18 cellular contexts compared by ENCODE assay signal in the genomic region with DNA sequence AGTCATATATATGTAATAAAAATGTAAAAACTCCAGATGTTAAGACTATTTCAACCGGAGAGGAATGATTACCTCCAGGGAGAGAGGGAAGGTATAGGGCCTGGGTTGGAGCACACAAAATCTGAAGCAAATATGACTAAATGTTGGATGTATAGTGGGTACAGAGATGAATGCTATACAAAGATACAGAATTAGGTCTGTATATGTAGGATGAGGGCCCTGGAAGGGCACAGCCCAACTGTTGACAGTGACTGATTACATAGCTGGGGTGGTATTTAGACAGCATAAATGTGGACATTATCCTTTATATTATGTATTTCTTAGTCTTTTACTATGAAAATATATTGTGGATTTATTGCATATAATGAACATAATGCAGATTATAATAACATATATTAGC.
DNase-seq lines count a peak whose midpoint lies in the region; ATAC-seq and TF ChIP-seq lines count a peak whose summit lies in the region.
"Had no signal": no experiment of that assay in that cellular context is flagged by ENCODE, and none has a peak within 500 bp of the region (broad histone marks: within the 10 kb centered on the region; RNA-seq: fewer than 3 reads in every experiment).

No MANE protein-coding gene starts in this region.

- H3K4me1 ChIP-seq in neuronal stem cell (ENCODE audit: control insufficient read depth in 2 of 2, insufficient read depth in 1 of 2, low read depth in 1 of 2, low read length in 2 of 2): peaks cover 0 to 7% of the 10 kb centered on the region in 2 donors
- H3K4me1 ChIP-seq: A549 had no signal

- H3K23ac ChIP-seq in neuronal stem cell (ENCODE audit: low read depth, low read length, poor library complexity): no peak overlapping the region

- TF ChIP-seq CTCF in epithelial cell of esophagus (IDR thresholded peaks at IDR 0.05; ENCODE audit: insufficient read depth, low read depth, low read length, missing control alignments): peak; percentile 8

- H3K9me3 ChIP-seq in neuronal stem cell (replicated peaks in 1 of 2; ENCODE audit: control insufficient read depth in 2 of 2, insufficient read depth in 1 of 2, low read depth in 1 of 2, low read length in 2 of 2): no peaks in the 10 kb centered on the region
- H3K9me3 ChIP-seq: A549 had no signal

- peaks cover 10% of the 10 kb centered on the region for H3K4me1 Mint-ChIP-seq in activated CD4-positive, alpha-beta T cell treated with anti-CD3 and anti-CD28 coated beads for 36 hours
- peaks cover 7% of the 10 kb centered on the region for H3K4me1 Mint-ChIP-seq in activated CD4-positive, alpha-beta T cell treated with anti-CD3 and anti-CD28 coated beads, Interleukin-2, amount 10 ng/mL, durations not matched to agents 24 days and 14 days
- no peaks in the 10 kb centered on the region for H3K4me1 Mint-ChIP-seq in activated naive CD8-positive, alpha-beta T cell treated with anti-CD3 and anti-CD28 coated beads, Interleukin-2, amount 10 ng/mL, durations not matched to agents 7 days and 5 days
- H3K4me1 Mint-ChIP-seq in activated naive CD8-positive, alpha-beta T cell treated with anti-CD3 and anti-CD28 coated beads for 36 hours: peaks cover 6% of the 10 kb centered on the region
- H3K4me1 Mint-ChIP-seq: CD4-positive, alpha-beta memory T cell; H9 had no signal

- H3K27ac ChIP-seq in neuronal stem cell (replicated peaks; ENCODE audit: low read length): no peak overlapping the region
- H3K27ac ChIP-seq: 22Rv1, A549, BLaER1 had no signal

- no peaks in the 10 kb centered on the region for H3K27me3 Mint-ChIP-seq in activated CD4-positive, alpha-beta T cell treated with anti-CD3 and anti-CD28 coated beads for 36 hours
- H3K27me3 Mint-ChIP-seq in activated CD4-positive, alpha-beta T cell treated with anti-CD3 and anti-CD28 coated beads, Interleukin-2, amount 10 ng/mL, durations not matched to agents 24 days and 14 days: peaks cover 5% of the 10 kb centered on the region
- no peaks in the 10 kb centered on the region for H3K27me3 Mint-ChIP-seq in activated naive CD8-positive, alpha-beta T cell treated with anti-CD3 and anti-CD28 coated beads, Interleukin-2, amount 10 ng/mL, durations not matched to agents 7 days and 5 days
- H3K27me3 Mint-ChIP-seq in activated naive CD8-positive, alpha-beta T cell treated with anti-CD3 and anti-CD28 coated beads for 36 hours: no peaks in the 10 kb centered on the region
- H3K27me3 Mint-ChIP-seq: CD4-positive, alpha-beta memory T cell had no signal

- H3K36me3 Mint-ChIP-seq in activated CD4-positive, alpha-beta T cell treated with anti-CD3 and anti-CD28 coated beads for 36 hours (ENCODE audit: low read depth): no peaks in the 10 kb centered on the region
- H3K36me3 Mint-ChIP-seq in activated CD4-positive, alpha-beta T cell treated with anti-CD3 and anti-CD28 coated beads, Interleukin-2, amount 10 ng/mL, durations not matched to agents 24 days and 14 days (ENCODE audit: low read depth): no peaks in the 10 kb centered on the region
- H3K36me3 Mint-ChIP-seq in activated naive CD8-positive, alpha-beta T cell treated with anti-CD3 and anti-CD28 coated beads, Interleukin-2, amount 10 ng/mL, durations not matched to agents 7 days and 5 days: peaks cover 4% of the 10 kb centered on the region
- no peaks in the 10 kb centered on the region for H3K36me3 Mint-ChIP-seq in activated naive CD8-positive, alpha-beta T cell treated with anti-CD3 and anti-CD28 coated beads for 36 hours
- H3K36me3 Mint-ChIP-seq: CD14-positive monocyte; CD4-positive, alpha-beta memory T cell had no signal

- no peak overlapping the region for H3K18ac ChIP-seq in neuronal stem cell (ENCODE audit: low read length)

- no peak overlapping the region for H2BK12ac ChIP-seq in neuronal stem cell (ENCODE audit: low read length)

- H2BK120ac ChIP-seq in neuronal stem cell (ENCODE audit: low read depth, low read length): no peak overlapping the region

- intact Hi-C loops in activated CD4-positive, alpha-beta T cell treated with anti-CD3 and anti-CD28 coated beads for 36 hours (cut with DNase I, micrococcal nuclease): no loop called here
- intact Hi-C loops in activated CD4-positive, alpha-beta T cell treated with anti-CD3 and anti-CD28 coated beads, Interleukin-2, amount 10 ng/mL, durations not matched to agents 24 days and 14 days (cut with micrococcal nuclease): no loop called here

- H3K36me3 ChIP-seq in neuronal stem cell (replicated peaks in 1 of 2; ENCODE audit: control insufficient read depth in 2 of 2, insufficient read depth in 2 of 2, low read length in 2 of 2): no peaks in the 10 kb centered on the region
- H3K36me3 ChIP-seq: BLaER1 had no signal

- no peak overlapping the region for H4K91ac ChIP-seq in neuronal stem cell (ENCODE audit: low read depth, low read length, poor library complexity)

- no peak overlapping the region for H3K14ac ChIP-seq in neuronal stem cell (ENCODE audit: low read length)

- no peak overlapping the region for H3K27ac Mint-ChIP-seq in activated CD4-positive, alpha-beta T cell treated with anti-CD3 and anti-CD28 coated beads for 36 hours
- no peak overlapping the region for H3K27ac Mint-ChIP-seq in activated CD4-positive, alpha-beta T cell treated with anti-CD3 and anti-CD28 coated beads, Interleukin-2, amount 10 ng/mL, durations not matched to agents 24 days and 14 days
- no peak overlapping the region for H3K27ac Mint-ChIP-seq in activated naive CD8-positive, alpha-beta T cell treated with anti-CD3 and anti-CD28 coated beads, Interleukin-2, amount 10 ng/mL, durations not matched to agents 7 days and 5 days
- no peak overlapping the region for H3K27ac Mint-ChIP-seq in activated naive CD8-positive, alpha-beta T cell treated with anti-CD3 and anti-CD28 coated beads for 36 hours
- H3K27ac Mint-ChIP-seq: CD4-positive, alpha-beta memory T cell; H9 had no signal

- H3K9ac ChIP-seq in neuronal stem cell (ENCODE audit: low read depth, low read length, poor library complexity): no peak overlapping the region
- H3K9ac ChIP-seq: BLaER1 had no signal

- H3K4me3 ChIP-seq in epithelial cell of esophagus (ENCODE audit: low read length) (no peak overlapping the region), neuronal stem cell (ENCODE audit: low read length in 2 of 2) (no peak overlapping the region)
- H3K4me3 ChIP-seq: A549, BLaER1 had no signal

- POLR2A ChIA-PET in activated CD4-positive, alpha-beta T cell treated with anti-CD3 and anti-CD28 coated beads for 36 hours (lab: Charles Lee): interaction anchor here (0.6 kb wide), 1 partner anchor 8 kb away, joined by 8 read pairs; no protein-coding TSS in a partner anchor
- POLR2A ChIA-PET in activated naive CD8-positive, alpha-beta T cell treated with anti-CD3 and anti-CD28 coated beads, Interleukin-2, amount 10 ng/mL, durations not matched to agents 7 days and 5 days (lab: Charles Lee): interaction anchor here (0.6 to 0.9 kb wide), 2 partner anchors 33 to 293 kb away, joined by 3 to 5 read pairs; no protein-coding TSS in a partner anchor

- H3K27me3 ChIP-seq in neuronal stem cell (ENCODE audit: control insufficient read depth in 3 of 3, insufficient read depth in 3 of 3, low read depth in 1 of 3, low read length in 3 of 3): no peaks in the 10 kb centered on the region
- H3K27me3 ChIP-seq: BLaER1 had no signal

- no peak overlapping the region for H3K4me2 ChIP-seq in neuronal stem cell (ENCODE audit: insufficient read depth, low read length, poor library complexity, severe bottlenecking)
- H3K4me2 ChIP-seq: A549, BLaER1 had no signal

- no peak overlapping the region for H3K4ac ChIP-seq in neuronal stem cell (ENCODE audit: low read length)

- DNase-seq in activated CD4-positive, alpha-beta T cell treated with anti-CD3 and anti-CD28 coated beads for 36 hours: no peak
- no peak for DNase-seq in activated CD4-positive, alpha-beta T cell treated with anti-CD3 and anti-CD28 coated beads, Interleukin-2, amount 10 ng/mL, durations not matched to agents 24 days and 14 days
- DNase-seq in activated naive CD8-positive, alpha-beta T cell treated with anti-CD3 and anti-CD28 coated beads, Interleukin-2, amount 10 ng/mL, durations not matched to agents 7 days and 5 days: no peak
- DNase-seq in activated naive CD8-positive, alpha-beta T cell treated with anti-CD3 and anti-CD28 coated beads for 36 hours: no peak
- DNase-seq in epithelial cell of esophagus (ENCODE audit: low read depth) (no peak), T-helper 9 cell (no peak), neuronal stem cell (ENCODE audit: low spot score) (no peak)
- DNase-seq: AML-193; CD4-positive, alpha-beta memory T cell; DMS153; DMS79; GF-D8; H9; IMR-90 had no signal

- H3K9me3 Mint-ChIP-seq in activated CD4-positive, alpha-beta T cell treated with anti-CD3 and anti-CD28 coated beads for 36 hours (ENCODE audit: low read depth): peaks cover 4% of the 10 kb centered on the region
- H3K9me3 Mint-ChIP-seq in activated CD4-positive, alpha-beta T cell treated with anti-CD3 and anti-CD28 coated beads, Interleukin-2, amount 10 ng/mL, durations not matched to agents 24 days and 14 days: no peaks in the 10 kb centered on the region
- peaks cover 8% of the 10 kb centered on the region for H3K9me3 Mint-ChIP-seq in activated naive CD8-positive, alpha-beta T cell treated with anti-CD3 and anti-CD28 coated beads, Interleukin-2, amount 10 ng/mL, durations not matched to agents 7 days and 5 days
- H3K9me3 Mint-ChIP-seq in activated naive CD8-positive, alpha-beta T cell treated with anti-CD3 and anti-CD28 coated beads for 36 hours: peaks cover 6% of the 10 kb centered on the region
- H3K9me3 Mint-ChIP-seq: H9 had no signal

- WGBS in neuronal stem cell (ENCODE audit: extremely low coverage in 2 of 2, insufficient read length in 2 of 2, insufficient replicate concordance in 1 of 2), 2 donors: no CpG with 5 or more reads among the region's 1 CpG

- no peak overlapping the region for H2AK5ac ChIP-seq in neuronal stem cell (ENCODE audit: low read depth, low read length)

- no peak overlapping the region for H4K8ac ChIP-seq in neuronal stem cell (ENCODE audit: low read depth, low read length)

- peak; percentile 60 for ATAC-seq in activated CD4-positive, alpha-beta T cell treated with anti-CD3 and anti-CD28 coated beads for 36 hours
- ATAC-seq in activated naive CD8-positive, alpha-beta T cell treated with anti-CD3 and anti-CD28 coated beads, Interleukin-2, amount 10 ng/mL, durations not matched to agents 7 days and 5 days (ENCODE audit: low read depth): peak; percentile 24
- ATAC-seq: A549 had no signal

- H2BK5ac ChIP-seq in neuronal stem cell (ENCODE audit: low read length): no peak overlapping the region

- no peak overlapping the region for H2AFZ ChIP-seq in neuronal stem cell (ENCODE audit: low read length)

- no peak overlapping the region for H2BK15ac ChIP-seq in neuronal stem cell (ENCODE audit: low read length)

- no peaks in the 10 kb centered on the region for H3K79me1 ChIP-seq in neuronal stem cell (ENCODE audit: low read depth, low read length)

- H3K4me3 Mint-ChIP-seq in activated CD4-positive, alpha-beta T cell treated with anti-CD3 and anti-CD28 coated beads for 36 hours: no peak overlapping the region
- no peak overlapping the region for H3K4me3 Mint-ChIP-seq in activated CD4-positive, alpha-beta T cell treated with anti-CD3 and anti-CD28 coated beads, Interleukin-2, amount 10 ng/mL, durations not matched to agents 24 days and 14 days
- no peak overlapping the region for H3K4me3 Mint-ChIP-seq in activated naive CD8-positive, alpha-beta T cell treated with anti-CD3 and anti-CD28 coated beads, Interleukin-2, amount 10 ng/mL, durations not matched to agents 7 days and 5 days
- H3K4me3 Mint-ChIP-seq in activated naive CD8-positive, alpha-beta T cell treated with anti-CD3 and anti-CD28 coated beads for 36 hours: no peak overlapping the region
- H3K4me3 Mint-ChIP-seq: CD14-positive monocyte; CD4-positive, alpha-beta memory T cell; H9 had no signal

- CTCF ChIA-PET in activated CD4-positive, alpha-beta T cell treated with anti-CD3 and anti-CD28 coated beads for 36 hours (lab: Charles Lee): interaction anchor here (1.2 kb wide), 1 partner anchor 29 kb away, joined by 4 read pairs; no protein-coding TSS in a partner anchor
